12 cellular contexts compared by ENCODE assay signal in genomic region chr4:113674251-113674650, GRCh38.
DNase-seq lines count a peak whose midpoint lies in the region; ATAC-seq and TF ChIP-seq lines count a peak whose summit lies in the region.
"Had no signal": no experiment of that assay in that cellular context is flagged by ENCODE, and none has a peak within 500 bp of the region (broad histone marks: within the 10 kb centered on the region; RNA-seq: fewer than 3 reads in every experiment).

No MANE protein-coding gene starts in this region.

- H3K27ac ChIP-seq in right atrium auricular region (peak overlapping the region in 1 of 2 donors; percentile 26), upper lobe of right lung (no peak overlapping the region)

- no peak overlapping the region for H3K4me3 ChIP-seq in right atrium auricular region
- H3K4me3 ChIP-seq in upper lobe of right lung, result no peak overlapping the region
- H3K4me3 ChIP-seq: upper lobe of left lung had no signal

- no peaks in the 10 kb centered on the region for H3K27me3 ChIP-seq in right atrium auricular region
- no peaks in the 10 kb centered on the region for H3K27me3 ChIP-seq in upper lobe of right lung
- H3K27me3 ChIP-seq: upper lobe of left lung had no signal

- H3K4me1 ChIP-seq in right atrium auricular region (peaks cover 0 to 41% of the 10 kb centered on the region in 2 donors), upper lobe of right lung (peaks cover 23% of the 10 kb centered on the region)

- DNase-seq in Right ventricle myocardium inferior (ENCODE audit: missing footprints), result no peak
- no peak for DNase-seq in right atrium auricular region (ENCODE audit: low spot score)
- peak; percentile 40 for DNase-seq in NCI-H2029 treated with DMSO at 0.1 percent for 48 hours (lab: John Stamatoyannopoulos, UW)
- peak; percentile 10 for DNase-seq in fibroblast of the conjunctiva (ENCODE audit: low read depth)
- no peak for DNase-seq in upper lobe of right lung
- no peak for DNase-seq in mucosa of gallbladder (ENCODE audit: low spot score)
- DNase-seq: activated CD4-positive, alpha-beta T cell treated with anti-CD3 and anti-CD28 coated beads, Interleukin-2, amount 10 ng/mL, durations not matched to agents 7 days and 5 days; dermis blood vessel endothelial cell; NCI-H526 treated with DMSO at 0.1 percent for 48 hours; T-helper 17 cell had no signal

- ATAC-seq in Right ventricle myocardium inferior (peak; percentile 36), upper lobe of right lung (peak; percentile 60), GM21528 (IDR thresholded peaks at IDR 0.05; ENCODE audit: low FRiP score, unreplicated experiment) (no peak)

- H3K9me3 ChIP-seq in right atrium auricular region, result no peaks in the 10 kb centered on the region
- H3K9me3 ChIP-seq in upper lobe of right lung, result no peaks in the 10 kb centered on the region
- H3K9me3 ChIP-seq: upper lobe of left lung had no signal

- no peaks in the 10 kb centered on the region for H3K36me3 ChIP-seq in right atrium auricular region
- H3K36me3 ChIP-seq in upper lobe of right lung, result no peaks in the 10 kb centered on the region
- H3K36me3 ChIP-seq: upper lobe of left lung had no signal

- TF ChIP-seq CTCF in right atrium auricular region (IDR thresholded peaks at IDR 0.05) (no peak), upper lobe of right lung (IDR thresholded peaks at IDR 0.05) (no peak)

- intact Hi-C loops in Right ventricle myocardium inferior (cut with DNase I) (loop anchor here (2.0 kb wide), 1 partner anchor 33 kb away; no protein-coding TSS in a partner anchor), upper lobe of right lung (cut with DNase I) (no loop called here)

Comparison
In these comparisons a context has a peak if more than half of its experiments do, and no peak if none do; other contexts are left out.
1. DNase-seq: peak in NCI-H2029 treated with DMSO at 0.1 percent for 48 hours (single experiment) and fibroblast of the conjunctiva (single experiment); none in Right ventricle myocardium inferior (single experiment), right atrium auricular region (single experiment), upper lobe of right lung (single experiment) and mucosa of gallbladder (single experiment).